Comparison of ENCODE assay signal across 8 cellular contexts in the genomic region with DNA sequence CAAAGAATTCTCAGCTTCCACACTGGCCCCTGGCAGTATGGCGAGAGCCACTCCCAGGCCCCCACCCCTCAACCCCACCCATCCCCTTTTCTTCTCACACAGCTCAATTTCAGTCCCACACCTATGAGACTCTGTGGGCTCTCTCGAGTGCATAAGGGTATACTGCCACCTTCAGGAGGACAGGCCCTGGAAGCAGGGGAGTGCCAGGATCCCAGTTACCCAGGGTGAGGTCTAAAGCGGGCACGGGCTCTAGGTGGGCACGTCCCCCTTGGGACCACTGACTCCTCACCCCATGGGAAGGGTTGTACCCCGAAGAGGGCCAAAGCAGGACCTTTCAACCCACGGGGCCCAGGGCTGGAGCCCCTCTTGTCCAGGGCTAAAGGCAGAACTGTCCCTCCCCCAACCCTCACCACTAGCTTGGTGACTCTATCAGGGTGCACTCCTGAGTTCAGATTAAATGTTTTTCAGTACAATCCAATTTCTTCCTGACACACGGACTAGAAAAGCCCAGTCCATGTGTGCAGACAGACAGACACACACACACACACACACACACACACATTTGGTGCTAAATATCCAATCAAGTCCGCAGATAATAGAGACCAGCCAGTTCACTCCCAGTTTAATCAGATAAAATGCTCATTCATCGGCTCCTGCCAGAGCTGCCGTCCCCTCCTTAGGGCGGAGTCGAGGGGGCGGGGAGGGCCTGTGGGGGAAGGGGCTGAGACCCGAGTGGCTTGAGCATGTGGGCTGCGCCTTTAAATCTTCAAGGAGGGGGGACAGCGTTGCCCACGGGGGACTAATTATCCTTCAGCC. TPM values are rescaled to one million over a fixed set of nuclear protein-coding genes. Genes with fewer than 3 reads are reported as not detected.
A peak's percentile ranks its signal among the peaks of the same experiment; 100 is the strongest.
DNase-seq lines count a peak whose midpoint lies in the region; ATAC-seq and TF ChIP-seq lines count a peak whose summit lies in the region.

No MANE protein-coding gene starts in this region.

- H3K4me3 ChIP-seq in MG63 (no peak overlapping the region), lung (no peak overlapping the region), upper lobe of left lung (no peak overlapping the region)

- H3K4me1 ChIP-seq in lung (ENCODE audit: control insufficient read depth in 2 of 2, insufficient read depth in 2 of 2, low read length in 2 of 2), result no peaks in the 10 kb centered on the region
- H3K4me1 ChIP-seq in upper lobe of left lung, result no peaks in the 10 kb centered on the region

- TF ChIP-seq EP300 in upper lobe of left lung (IDR thresholded peaks at IDR 0.05), result no peak

- H3K27me3 ChIP-seq in MG63 (no peaks in the 10 kb centered on the region), lung (ENCODE audit: control insufficient read depth, insufficient read depth) (peaks cover 3% of the 10 kb centered on the region), upper lobe of left lung (no peaks in the 10 kb centered on the region)

- DNase-seq in NCI-H2029 (lab: John Stamatoyannopoulos, UW), result peak; percentile 42
- no peak for DNase-seq in NCI-H2029 treated with DMSO at 0.1 percent for 48 hours (lab: John Stamatoyannopoulos, UW)
- peak; percentile 59 for DNase-seq in MG63
- DNase-seq in SHP77 treated with DMSO at 0.1 percent for 48 hours (lab: John Stamatoyannopoulos, UW), result peak; percentile 24
- peak; percentile 79 for DNase-seq in dermis blood vessel endothelial cell
- peak; percentile 40 for DNase-seq in lung (ENCODE audit: low spot score)
- DNase-seq in upper lobe of left lung, result peak; percentile 33 to 37

- peak; percentile 17 for TF ChIP-seq CTCF in lung (IDR thresholded peaks at IDR 0.05; ENCODE audit: control extremely low read depth, extremely low read depth)
- TF ChIP-seq CTCF in upper lobe of left lung (IDR thresholded peaks at IDR 0.05), result peak; percentile 12 to 60 (median 48)

- H3K9me3 ChIP-seq in MG63 (no peaks in the 10 kb centered on the region), lung (ENCODE audit: control insufficient read depth in 2 of 2, insufficient read depth in 1 of 2, low read length in 1 of 2) (no peaks in the 10 kb centered on the region), upper lobe of left lung (no peaks in the 10 kb centered on the region)

- no peak for TF ChIP-seq POLR2A in upper lobe of left lung (IDR thresholded peaks at IDR 0.05)

- H3K36me3 ChIP-seq in MG63, result no peaks in the 10 kb centered on the region
- no peaks in the 10 kb centered on the region for H3K36me3 ChIP-seq in lung (ENCODE audit: control insufficient read depth in 2 of 2, insufficient read depth in 2 of 2, low read length in 2 of 2)
- no peaks in the 10 kb centered on the region for H3K36me3 ChIP-seq in upper lobe of left lung

- no peak for ATAC-seq in lung (ENCODE audit: insufficient read depth, low FRiP score)
- peak in 1 of 2 donors; percentile 58 for ATAC-seq in upper lobe of left lung (ENCODE audit: low FRiP score in 2 of 2)
- ATAC-seq in HG02885 (IDR thresholded peaks at IDR 0.05; ENCODE audit: poor library complexity, unreplicated experiment), result no peak

- no peak overlapping the region for H3K27ac ChIP-seq in lung (ENCODE audit: low read depth in 1 of 2, low read length in 1 of 2)
- no peak overlapping the region for H3K27ac ChIP-seq in upper lobe of left lung

- WGBS in lung, 2 donors, result 16 to 24% methylated on average over 18 of the region's 18 CpGs
- WGBS in upper lobe of left lung, 2 donors, result 16 to 22% methylated on average over 8 to 9 of the region's 18 CpGs

RNA-seq across cellular contexts. Expression of a gene that starts 59.4 kb away (rescaled TPM):
- 0.30 and 6.3 TPM in 2 replicates for total RNA-seq in MG63 (2014; rRNA removed; shearing (Covaris generic); ENCODE audit: low replicate concordance)
- not detected in 2 replicates for total RNA-seq in dermis blood vessel endothelial cell
- total RNA-seq in lung, result under 1 TPM; 0.74 to 0.97 TPM
- polyA plus RNA-seq in lung, result under 1 TPM; 0.15 to 0.65 TPM
- 1 to 10 TPM in 4 of 6 donors, under 1 TPM in 1, not detected in 1; 0.91 to 8.4 (median 1.1) TPM for total RNA-seq in upper lobe of left lung
